Comparison of ENCODE assay signal across 1 cellular context in genomic region chr7:143393267-143394041, GRCh38.
TF ChIP-seq lines count a peak whose summit lies in the region.

No MANE protein-coding gene starts in this region.

TF ChIP-seq in HepG2, 621 proteins besides CTCF, POLR2A, EP300 and RAD21 (continued from another document):
- TF ChIP-seq IRF9 (CRISPR knock-in tag; IDR thresholded peaks at IDR 0.05; ENCODE audit: borderline replicate concordance) (no peak), MTF2 (CRISPR knock-in tag; IDR thresholded peaks at IDR 0.05; ENCODE audit: borderline replicate concordance) (no peak), BRD4 (CRISPR knock-in tag; IDR thresholded peaks at IDR 0.05) (no peak), TEAD2 (CRISPR knock-in tag; IDR thresholded peaks at IDR 0.05) (no peak), ZNF335 (CRISPR knock-in tag; IDR thresholded peaks at IDR 0.05) (no peak), ZNF331 (CRISPR knock-in tag; IDR thresholded peaks at IDR 0.05) (peak; percentile 83), HOXA7 (CRISPR knock-in tag; IDR thresholded peaks at IDR 0.05) (no peak), ZKSCAN8 (CRISPR knock-in tag; IDR thresholded peaks at IDR 0.05; ENCODE audit: borderline replicate concordance) (0 out of 2 replicates have a peak, but pooled peaks have one; percentile 40), E2F2 (CRISPR knock-in tag; IDR thresholded peaks at IDR 0.05; ENCODE audit: borderline replicate concordance) (no peak), TEAD3 (CRISPR knock-in tag; optimal IDR thresholded peaks at IDR 0.05; ENCODE audit: borderline replicate concordance) (peak; percentile 83), KDM2A (CRISPR knock-in tag; IDR thresholded peaks at IDR 0.05; ENCODE audit: borderline replicate concordance, low read depth) (peak; percentile 62; the same call in 1 of the 2 replicates), ELF3 (CRISPR knock-in tag; IDR thresholded peaks at IDR 0.05) (peak; percentile 65; the same call in 1 of the 2 replicates), ZNF333 (CRISPR knock-in tag; IDR thresholded peaks at IDR 0.05; ENCODE audit: borderline replicate concordance) (0 out of 2 replicates have a peak, but pooled peaks have one; percentile 48), ZFP91 (CRISPR knock-in tag; IDR thresholded peaks at IDR 0.05; ENCODE audit: borderline replicate concordance) (peak; percentile 64), ZNF746 (CRISPR knock-in tag; IDR thresholded peaks at IDR 0.05) (peak; percentile 73), MAFF (IDR thresholded peaks at IDR 0.05; ENCODE audit: low read depth, low read length) (peak; percentile 33; the same call in 1 of the 2 replicates), GATAD1 (CRISPR knock-in tag; IDR thresholded peaks at IDR 0.05) (0 out of 2 replicates have a peak, but pooled peaks have one; percentile 31), ZSCAN29 (CRISPR knock-in tag; conservative IDR thresholded peaks at IDR 0.05) (no peak), ZBTB3 (CRISPR knock-in tag; IDR thresholded peaks at IDR 0.05; ENCODE audit: borderline replicate concordance, low read depth) (no peak), FOXJ3 (CRISPR knock-in tag; IDR thresholded peaks at IDR 0.05; ENCODE audit: borderline replicate concordance) (no peak), GTF3A (CRISPR knock-in tag; conservative IDR thresholded peaks at IDR 0.05) (0 out of 2 replicates have a peak, but pooled peaks have one; percentile 44), HMG20A (CRISPR knock-in tag; IDR thresholded peaks at IDR 0.05; ENCODE audit: borderline replicate concordance) (peak; percentile 83), FOXA3 (CRISPR knock-in tag; IDR thresholded peaks at IDR 0.05) (peak; percentile 71), FOXO1 (CRISPR knock-in tag; IDR thresholded peaks at IDR 0.05) (peak; percentile 31; the same call in 1 of the 2 replicates), FOXP1 (IDR thresholded peaks at IDR 0.05) (no peak), FOXP1 (CRISPR knock-in tag; IDR thresholded peaks at IDR 0.05) (peak; percentile 8; the same call in 1 of the 2 replicates), MATR3 (CRISPR knock-in tag; IDR thresholded peaks at IDR 0.05) (no peak), ZBTB38 (CRISPR knock-in tag; IDR thresholded peaks at IDR 0.05) (0 out of 2 replicates have a peak, but pooled peaks have one; percentile 49), FOXP4 (CRISPR knock-in tag; IDR thresholded peaks at IDR 0.05) (peak; percentile 44; the same call in 1 of the 2 replicates), NFIC (IDR thresholded peaks at IDR 0.05; ENCODE audit: low read length) (peak; percentile 90; the same call in 1 of the 2 replicates), HIVEP1 (CRISPR knock-in tag; IDR thresholded peaks at IDR 0.05) (peak; percentile 62; the same call in 1 of the 2 replicates), ZNF441 (CRISPR knock-in tag; IDR thresholded peaks at IDR 0.05; ENCODE audit: borderline replicate concordance) (0 out of 2 replicates have a peak, but pooled peaks have one; percentile 49), RELA (CRISPR knock-in tag; IDR thresholded peaks at IDR 0.05) (no peak), ZNF263 (CRISPR knock-in tag; IDR thresholded peaks at IDR 0.05) (peak; percentile 86)
